ENCODE assay signal across 19 cellular contexts in the genomic region with DNA sequence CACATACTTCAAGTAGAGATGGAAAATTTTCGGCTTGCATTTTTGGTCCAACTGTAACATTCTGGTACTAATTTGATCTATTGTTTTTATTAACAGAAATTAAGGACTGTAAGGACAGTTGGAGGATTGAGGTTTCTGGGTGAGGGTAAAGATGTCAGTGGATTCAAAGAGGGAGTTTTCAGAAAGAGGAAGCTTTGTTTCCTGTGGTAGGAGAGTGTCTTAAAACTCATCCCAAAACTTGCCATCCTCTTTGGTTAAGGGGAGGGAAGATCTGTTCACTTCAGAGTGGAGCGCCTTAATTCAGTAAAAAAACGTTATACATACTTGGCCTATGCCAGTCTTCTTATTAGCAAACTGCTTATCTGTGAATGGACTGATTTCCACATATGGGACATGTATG. TPM values are rescaled to one million over a fixed set of nuclear protein-coding genes. Genes with fewer than 3 reads are reported as not detected.
DNase-seq lines count a peak whose midpoint lies in the region; ATAC-seq and TF ChIP-seq lines count a peak whose summit lies in the region.
"Had no signal": no experiment of that assay in that cellular context is flagged by ENCODE, and none has a peak within 500 bp of the region (broad histone marks: within the 10 kb centered on the region; RNA-seq: fewer than 3 reads in every experiment).

No MANE protein-coding gene starts in this region.

- H3K36me3 ChIP-seq in A673 (ENCODE audit: insufficient read depth, low read length, poor library complexity, severe bottlenecking): peaks cover 9% of the 10 kb centered on the region
- H3K36me3 ChIP-seq: ovary had no signal

- H3K4me3 ChIP-seq in NB4 (ENCODE audit: low read depth, low read length) (no peak overlapping the region), A673 (ENCODE audit: low read depth, low read length, poor library complexity, severe bottlenecking) (no peak overlapping the region)
- H3K4me3 ChIP-seq: ovary, PC-9, sigmoid colon, SK-N-MC had no signal

- ATAC-seq in activated naive CD4-positive, alpha-beta T cell treated with anti-CD3 and anti-CD28 coated beads, Interleukin-2, amount 50 U/mL, for 72 hours: no peak
- ATAC-seq in stimulated activated naive B cell treated with anti-CD40 and anti-IgM and Interleukin-4, amounts not matched to agents 10 μg/mL and 1 μg/mL and 100 μg/mL, for 72 hours (replicated peaks): peak; percentile 53 to 79
- no peak for ATAC-seq in HG02623 (IDR thresholded peaks at IDR 0.05; ENCODE audit: unreplicated experiment)

- peaks cover 28% of the 10 kb centered on the region for H3K4me1 Mint-ChIP-seq in activated naive CD4-positive, alpha-beta T cell treated with anti-CD3 and anti-CD28 coated beads, Interleukin-2, amount 50 U/mL, for 24 hours
- peaks cover 14% of the 10 kb centered on the region for H3K4me1 Mint-ChIP-seq in activated naive CD8-positive, alpha-beta T cell treated with anti-CD3 and anti-CD28 coated beads for 36 hours
- H3K4me1 Mint-ChIP-seq in stimulated activated naive B cell treated with anti-CD40 and anti-IgM and Interleukin-4, amounts not matched to agents 10 μg/mL and 1 μg/mL and 100 μg/mL, for 72 hours: peaks cover 18 to 29% of the 10 kb centered on the region in 2 donors

- POLR2A ChIA-PET in A673 (lab: Charles Lee; ENCODE audit: low non-redundant PET): no interaction called here

- no TSS peak for BruUV-seq in A673 (replicated peaks; lab: Mats Ljungman, UMichigan)

- CTCF ChIA-PET in A673 (lab: Charles Lee): no interaction called here

- H3K9me3 ChIP-seq in A673 (ENCODE audit: low read depth, low read length, poor library complexity, severe bottlenecking): no peaks in the 10 kb centered on the region
- H3K9me3 ChIP-seq: ovary, sigmoid colon had no signal

- no peak for TF ChIP-seq CTCF in NB4 (IDR thresholded peaks at IDR 0.05; ENCODE audit: low read depth, low read length)
- no peak for TF ChIP-seq CTCF in A673 (conservative IDR thresholded peaks at IDR 0.05; ENCODE audit: low read depth, low read length)

- peak overlapping the region; percentile 9 for H3K27ac Mint-ChIP-seq in activated naive CD4-positive, alpha-beta T cell treated with anti-CD3 and anti-CD28 coated beads, Interleukin-2, amount 50 U/mL, for 24 hours
- no peak overlapping the region for H3K27ac Mint-ChIP-seq in activated naive CD4-positive, alpha-beta T cell treated with anti-CD3 and anti-CD28 coated beads, Interleukin-2, amount 50 U/mL, for 72 hours
- H3K27ac Mint-ChIP-seq in activated naive CD8-positive, alpha-beta T cell treated with anti-CD3 and anti-CD28 coated beads for 36 hours: peak overlapping the region; percentile 6
- peak overlapping the region; percentile 52 for H3K27ac Mint-ChIP-seq in stimulated activated naive B cell treated with anti-CD40 and anti-IgM and Interleukin-4, amounts not matched to agents 10 μg/mL and 1 μg/mL and 100 μg/mL, for 72 hours

- DNase-seq in activated naive CD4-positive, alpha-beta T cell treated with anti-CD3 and anti-CD28 coated beads, Interleukin-2, amount 50 U/mL, for 72 hours (ENCODE audit: low spot score in 2 of 2): no peak
- DNase-seq in NB4 (ENCODE audit: low read depth): peak; percentile 70
- no peak for DNase-seq in activated naive CD8-positive, alpha-beta T cell treated with anti-CD3 and anti-CD28 coated beads for 36 hours
- DNase-seq in stimulated activated naive B cell treated with anti-CD40 and anti-IgM and Interleukin-4, amounts not matched to agents 10 μg/mL and 1 μg/mL and 100 μg/mL, for 72 hours: no peak
- no peak for DNase-seq in kidney tubule cell (ENCODE audit: low spot score)
- DNase-seq in A673 (ENCODE audit: low spot score): no peak
- DNase-seq: activated CD4-positive, alpha-beta T cell treated with anti-CD3 and anti-CD28 coated beads, Interleukin-2, amount 50 U/mL, for 48 hours; anterior cingulate cortex; central memory CD4-positive, alpha-beta T cell; effector CD8-positive, alpha-beta T cell; NCI-H1048; NCI-H524; ovary; PC-9; sigmoid colon had no signal

- intact Hi-C loops in A673 (cut with micrococcal nuclease; ENCODE audit: unreplicated experiment): no loop called here

- no peak overlapping the region for H3K4me3 Mint-ChIP-seq in activated naive CD4-positive, alpha-beta T cell treated with anti-CD3 and anti-CD28 coated beads, Interleukin-2, amount 50 U/mL, for 24 hours
- no peak overlapping the region for H3K4me3 Mint-ChIP-seq in activated naive CD8-positive, alpha-beta T cell treated with anti-CD3 and anti-CD28 coated beads for 36 hours
- H3K4me3 Mint-ChIP-seq in stimulated activated naive B cell treated with anti-CD40 and anti-IgM and Interleukin-4, amounts not matched to agents 10 μg/mL and 1 μg/mL and 100 μg/mL, for 72 hours: no peak overlapping the region

- no peak for TF ChIP-seq POLR2A in NB4 (IDR thresholded peaks at IDR 0.05; ENCODE audit: extremely low read depth, insufficient read length)

- no peaks in the 10 kb centered on the region for H3K27me3 ChIP-seq in A673 (replicated peaks; ENCODE audit: insufficient read depth, low read depth, low read length, poor library complexity)
- H3K27me3 ChIP-seq: sigmoid colon had no signal

- no peaks in the 10 kb centered on the region for H3K9me3 Mint-ChIP-seq in activated naive CD4-positive, alpha-beta T cell treated with anti-CD3 and anti-CD28 coated beads, Interleukin-2, amount 50 U/mL, for 24 hours
- H3K9me3 Mint-ChIP-seq in activated naive CD4-positive, alpha-beta T cell treated with anti-CD3 and anti-CD28 coated beads, Interleukin-2, amount 50 U/mL, for 72 hours: no peaks in the 10 kb centered on the region
- H3K9me3 Mint-ChIP-seq in activated naive CD8-positive, alpha-beta T cell treated with anti-CD3 and anti-CD28 coated beads for 36 hours: no peaks in the 10 kb centered on the region
- no peaks in the 10 kb centered on the region for H3K9me3 Mint-ChIP-seq in stimulated activated naive B cell treated with anti-CD40 and anti-IgM and Interleukin-4, amounts not matched to agents 10 μg/mL and 1 μg/mL and 100 μg/mL, for 72 hours

- H3K36me3 Mint-ChIP-seq in activated naive CD4-positive, alpha-beta T cell treated with anti-CD3 and anti-CD28 coated beads, Interleukin-2, amount 50 U/mL, for 24 hours: peaks cover 25% of the 10 kb centered on the region
- peaks cover 22 to 28% of the 10 kb centered on the region in 2 donors for H3K36me3 Mint-ChIP-seq in activated naive CD4-positive, alpha-beta T cell treated with anti-CD3 and anti-CD28 coated beads, Interleukin-2, amount 50 U/mL, for 72 hours
- H3K36me3 Mint-ChIP-seq in activated naive CD8-positive, alpha-beta T cell treated with anti-CD3 and anti-CD28 coated beads for 36 hours: peaks cover 38% of the 10 kb centered on the region
- peaks cover 39 to 46% of the 10 kb centered on the region in 2 donors for H3K36me3 Mint-ChIP-seq in stimulated activated naive B cell treated with anti-CD40 and anti-IgM and Interleukin-4, amounts not matched to agents 10 μg/mL and 1 μg/mL and 100 μg/mL, for 72 hours

- H3K27me3 Mint-ChIP-seq in activated naive CD4-positive, alpha-beta T cell treated with anti-CD3 and anti-CD28 coated beads, Interleukin-2, amount 50 U/mL, for 24 hours: no peaks in the 10 kb centered on the region
- H3K27me3 Mint-ChIP-seq in activated naive CD8-positive, alpha-beta T cell treated with anti-CD3 and anti-CD28 coated beads for 36 hours: no peaks in the 10 kb centered on the region
- no peaks in the 10 kb centered on the region for H3K27me3 Mint-ChIP-seq in stimulated activated naive B cell treated with anti-CD40 and anti-IgM and Interleukin-4, amounts not matched to agents 10 μg/mL and 1 μg/mL and 100 μg/mL, for 72 hours

- no peaks in the 10 kb centered on the region for H3K4me1 ChIP-seq in A673 (ENCODE audit: insufficient read depth, low read length, poor library complexity, severe bottlenecking)
- H3K4me1 ChIP-seq: sigmoid colon had no signal

- H3K27ac ChIP-seq in A673 (ENCODE audit: low read depth, low read length, poor library complexity, severe bottlenecking): no peak overlapping the region
- H3K27ac ChIP-seq: ovary, PC-9, sigmoid colon, SK-N-MC, VCaP had no signal

RNA-seq across cellular contexts. Expression of gene CNTRL, which starts 13.8 kb away (rescaled TPM):
- total RNA-seq in activated naive CD4-positive, alpha-beta T cell treated with anti-CD3 and anti-CD28 coated beads, Interleukin-2, amount 50 U/mL, for 72 hours: 10 to 100 TPM; 68.5 to 88.1 TPM
- 10 to 100 TPM; 57.1 to 58.0 TPM for total RNA-seq in activated naive CD8-positive, alpha-beta T cell treated with anti-CD3 and anti-CD28 coated beads for 36 hours
- total RNA-seq in A673 (2021): 26.3 and 30.0 TPM in 2 replicates

RNA-seq across cellular contexts. Expression of gene C5, which starts 38.5 kb away (rescaled TPM):
- 1 to 10 TPM; 1.4 to 2.2 TPM for total RNA-seq in activated naive CD4-positive, alpha-beta T cell treated with anti-CD3 and anti-CD28 coated beads, Interleukin-2, amount 50 U/mL, for 72 hours
- total RNA-seq in activated naive CD8-positive, alpha-beta T cell treated with anti-CD3 and anti-CD28 coated beads for 36 hours: 1 to 10 TPM; 1.3 to 1.5 TPM
- total RNA-seq in A673 (2021): 4.0 and 4.4 TPM in 2 replicates

Comparison
In these comparisons a context has a peak if more than half of its experiments do, and no peak if none do; other contexts are left out.
1. H3K27ac Mint-ChIP-seq: peak in activated naive CD4-positive, alpha-beta T cell treated with anti-CD3 and anti-CD28 coated beads, Interleukin-2, amount 50 U/mL, for 24 hours (single experiment), activated naive CD8-positive, alpha-beta T cell treated with anti-CD3 and anti-CD28 coated beads for 36 hours (single experiment) and stimulated activated naive B cell treated with anti-CD40 and anti-IgM and Interleukin-4, amounts not matched to agents 10 μg/mL and 1 μg/mL and 100 μg/mL, for 72 hours (single experiment); none in activated naive CD4-positive, alpha-beta T cell treated with anti-CD3 and anti-CD28 coated beads, Interleukin-2, amount 50 U/mL, for 72 hours (0 of 2).
2. ATAC-seq: peak in stimulated activated naive B cell treated with anti-CD40 and anti-IgM and Interleukin-4, amounts not matched to agents 10 μg/mL and 1 μg/mL and 100 μg/mL, for 72 hours (2 of 2); none in activated naive CD4-positive, alpha-beta T cell treated with anti-CD3 and anti-CD28 coated beads, Interleukin-2, amount 50 U/mL, for 72 hours (0 of 2) and HG02623 (single experiment).